Comparison of ENCODE assay signal across 35 cellular contexts in genomic region chr1:109457819-109458218, GRCh38. TPM values are rescaled to one million over a fixed set of nuclear protein-coding genes. Genes with fewer than 3 reads are reported as not detected.
"Had no signal": no experiment of that assay in that cellular context is flagged by ENCODE, and none has a peak within 500 bp of the region (broad histone marks: within the 10 kb centered on the region; RNA-seq: fewer than 3 reads in every experiment).

No MANE protein-coding gene starts in this region.

- H3K9me3 ChIP-seq: adrenal gland, ascending aorta, body of pancreas had no signal

- H3K4me3 ChIP-seq: adrenal gland, ascending aorta, body of pancreas, breast epithelium, cardiac muscle cell had no signal

- H3K36me3 ChIP-seq: adrenal gland, ascending aorta, brain microvascular endothelial cell, breast epithelium, cardiac muscle cell had no signal

- H3K27me3 ChIP-seq: adrenal gland, ascending aorta, body of pancreas, brain microvascular endothelial cell had no signal

- FAIRE-seq: astrocyte, bronchial epithelial cell had no signal

- ATAC-seq: activated naive CD4-positive, alpha-beta T cell treated with anti-CD3 and anti-CD28 coated beads, Interleukin-2, amount 50 U/mL, for 72 hours; activated naive CD8-positive, alpha-beta T cell treated with anti-CD3 and anti-CD28 coated beads, Interleukin-2, amount 50 U/mL, for 24 hours; activated T-cell treated with anti-CD3 and anti-CD28 coated beads, Interleukin-2, amount 50 U/mL, for 4 hours; activated T-cell treated with anti-CD3 and anti-CD28 coated beads, Interleukin-2, amount 50 U/mL, for 72 hours; activated T-helper 17 cell treated with anti-CD3 and anti-CD28 coated beads, Interleukin-2, amount 50 U/mL, for 72 hours; body of pancreas had no signal

- H3K27ac ChIP-seq: adrenal gland, ascending aorta, body of pancreas, brain microvascular endothelial cell, breast epithelium, cardiac muscle cell had no signal

- H3K4me1 ChIP-seq: adrenal gland, ascending aorta, body of pancreas, breast epithelium had no signal

- DNase-seq: activated effector memory CD4-positive, alpha-beta T cell treated with anti-CD3 and anti-CD28 coated beads, Interleukin-2, amount 50 U/mL, for 16 hours; activated effector memory CD4-positive, alpha-beta T cell treated with Interleukin-2 at 50 U/mL for 16 hours; activated gamma-delta T cell; activated gamma-delta T cell treated with Interleukin-2 at 50 U/mL for 16 hours; activated naive CD4-positive, alpha-beta T cell; activated naive CD4-positive, alpha-beta T cell treated with anti-CD3 and anti-CD28 coated beads for 36 hours; activated naive CD4-positive, alpha-beta T cell treated with anti-CD3 and anti-CD28 coated beads, Interleukin-2, amount 10 ng/mL, durations not matched to agents 7 days and 5 days; activated naive CD4-positive, alpha-beta T cell treated with anti-CD3 and anti-CD28 coated beads, Interleukin-2, amount 50 U/mL, for 16 hours; activated naive CD4-positive, alpha-beta T cell treated with Interleukin-2 at 50 U/mL for 16 hours; activated naive CD8-positive, alpha-beta T cell treated with anti-CD3 and anti-CD28 coated beads for 36 hours; activated naive CD8-positive, alpha-beta T cell treated with anti-CD3 and anti-CD28 coated beads, Interleukin-2, amount 10 ng/mL, durations not matched to agents 7 days and 5 days; activated naive CD8-positive, alpha-beta T cell treated with anti-CD3 and anti-CD28 coated beads, Interleukin-2, amount 50 U/mL, for 24 hours; activated T-cell treated with anti-CD3 and anti-CD28 coated beads, Interleukin-2, amount 50 U/mL, for 24 hours; activated T-cell treated with anti-CD3 and anti-CD28 coated beads, Interleukin-2, amount 50 U/mL, for 4 hours; activated T-cell treated with anti-CD3 and anti-CD28 coated beads, Interleukin-2, amount 50 U/mL, for 48 hours; activated T-cell treated with anti-CD3 and anti-CD28 coated beads, Interleukin-2, amount 50 U/mL, for 72 hours; adrenal gland; amniotic stem cell; amygdala; anterior cingulate cortex; aorta; body of pancreas; brain microvascular endothelial cell; caudate nucleus; central memory CD4-positive, alpha-beta T cell; cerebellar nuclear complex had no signal

RNA-seq across cellular contexts. Expression of gene SYPL2, which starts 8.5 kb away (rescaled TPM):
- total RNA-seq: activated naive CD8-positive, alpha-beta T cell treated with anti-CD3 and anti-CD28 coated beads for 36 hours; activated naive CD8-positive, alpha-beta T cell treated with anti-CD3 and anti-CD28 coated beads, Interleukin-2, amount 10 ng/mL, durations not matched to agents 7 days and 5 days; activated T-helper 1 cell treated with anti-CD3 and anti-CD28 coated beads, Interleukin-12 subunit alpha, Interleukin-12 subunit beta, Interleukin-2, Interleukin-4 antibody, amounts not matched to agents 30 ng/mL and 10 ng/mL and 1 ng/mL, durations not matched to agents 14 hours and 24 hours and 36 hours; activated T-helper 17 cell treated with anti-CD3 and anti-CD28 coated beads, Interleukin-2, amount 50 U/mL, for 72 hours; activated T-helper 2 cell treated with anti-CD3 and anti-CD28 coated beads, Interferon-gamma antibody, Interleukin-2, Interleukin-4, amounts not matched to agents 10 μg/mL and 5 μg/mL and 100 μg/mL, durations not matched to agents 14 hours and 24 hours and 36 hours; bronchial epithelial cell had no signal
